14 cellular contexts compared by ENCODE assay signal in genomic region chr13:32976046-32976781, GRCh38.
"Had no signal": no experiment of that assay in that cellular context is flagged by ENCODE, and none has a peak within 500 bp of the region (broad histone marks: within the 10 kb centered on the region; RNA-seq: fewer than 3 reads in every experiment).

No MANE protein-coding gene starts in this region.

- H3K9me3 Mint-ChIP-seq: nephron had no signal

- H3K4me3 ChIP-seq: adrenal gland, colonic mucosa, left lung, ovary, testis had no signal

- H3K9me3 ChIP-seq: adrenal gland, colonic mucosa, left lung, ovary, testis had no signal

- H3K27ac ChIP-seq: adrenal gland, colonic mucosa, left lung, ovary, testis had no signal

- H3K4me1 ChIP-seq: adrenal gland, colonic mucosa, left lung, testis had no signal

- DNase-seq: activated CD4-positive, alpha-beta T cell treated with anti-CD3 and anti-CD28 coated beads, Interleukin-2, amount 50 U/mL, for 1 hour; activated naive CD4-positive, alpha-beta T cell treated with anti-CD3 and anti-CD28 coated beads, Interleukin-2, amount 50 U/mL, for 16 hours; adrenal gland; caudate nucleus; colonic mucosa; islet precursor cell; left lung; mesenchymal stem cell; ovary; stimulated activated CD4-positive, alpha-beta T cell treated with anti-CD3 and anti-CD28 coated beads, Interleukin-15, amount 100 ng/mL, for 24 hours; stimulated activated CD4-positive, alpha-beta T cell treated with anti-CD3 and anti-CD28 coated beads, Interleukin-4, amount 100 ng/mL, for 4 hours; stimulated activated naive CD8-positive, alpha-beta T cell treated with anti-CD3 and anti-CD28 coated beads, Interleukin-15, amount 100 ng/mL, for 72 hours; testis had no signal

- ATAC-seq: left lung; stimulated activated naive CD8-positive, alpha-beta T cell treated with anti-CD3 and anti-CD28 coated beads, Interleukin-15, amount 100 ng/mL, for 72 hours had no signal

- H3K4me3 Mint-ChIP-seq: nephron; stimulated activated naive CD8-positive, alpha-beta T cell treated with anti-CD3 and anti-CD28 coated beads, Interleukin-15, amount 100 ng/mL, for 72 hours had no signal

- H3K36me3 ChIP-seq: adrenal gland, colonic mucosa, left lung, ovary had no signal

- H3K27me3 ChIP-seq: adrenal gland, colonic mucosa, left lung, ovary, testis had no signal

- H3K4me1 Mint-ChIP-seq: stimulated activated naive CD8-positive, alpha-beta T cell treated with anti-CD3 and anti-CD28 coated beads, Interleukin-15, amount 100 ng/mL, for 72 hours had no signal
